Comparison of ENCODE assay signal across 8 cellular contexts in the genomic region with DNA sequence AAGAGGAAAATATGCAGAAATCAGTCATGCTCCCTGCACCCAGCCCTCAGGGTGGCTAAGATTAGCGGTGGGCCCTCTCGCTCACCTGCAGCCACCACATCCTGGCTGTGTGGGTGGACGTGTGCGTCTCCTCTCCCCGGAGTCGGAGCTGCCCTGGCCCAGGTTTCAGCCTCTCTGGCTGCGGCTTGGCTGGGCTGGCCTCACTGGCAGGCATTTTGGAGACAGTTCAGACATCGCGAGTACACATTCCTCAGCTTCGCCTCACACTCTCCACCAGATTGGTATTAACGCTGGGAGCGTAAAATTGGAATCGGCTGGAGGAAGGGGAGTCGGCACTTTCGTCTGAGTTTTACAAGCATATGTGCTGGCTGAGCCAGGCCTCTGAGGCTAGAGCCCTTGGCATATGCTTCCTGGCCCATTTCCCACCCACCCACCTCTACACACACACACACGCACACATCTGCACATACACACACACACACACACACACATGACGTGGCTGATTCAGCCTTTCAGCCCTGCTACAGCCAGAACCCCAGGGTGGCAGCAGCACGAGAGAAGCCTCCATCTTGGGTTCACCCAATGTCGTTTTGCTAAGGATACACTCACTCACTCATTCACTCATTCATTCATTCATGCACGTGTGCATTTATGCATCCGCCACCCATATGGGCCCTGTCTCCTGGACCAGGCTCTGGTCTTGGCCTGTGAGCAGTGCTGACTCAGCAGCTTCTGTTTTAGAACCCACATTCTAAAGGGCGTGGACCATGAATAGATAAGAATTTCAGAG. TPM values are rescaled to one million over a fixed set of nuclear protein-coding genes. Genes with fewer than 3 reads are reported as not detected.
DNase-seq lines count a peak whose midpoint lies in the region; ATAC-seq and TF ChIP-seq lines count a peak whose summit lies in the region.

No MANE protein-coding gene starts in this region.

- H3K27ac ChIP-seq in right cardiac atrium (ENCODE audit: low read length), result peak overlapping the region; percentile 74

- H3K4me1 ChIP-seq in right cardiac atrium (ENCODE audit: control insufficient read depth, insufficient read depth, low read length), result no peaks in the 10 kb centered on the region

- POLR2A ChIA-PET in GM10248 (lab: Yijun Ruan, JAX), result interaction anchor here (1.0 kb wide), 1 partner anchor 10 kb away, joined by 3 read pairs; no protein-coding TSS in a partner anchor
- POLR2A ChIA-PET in WTC11 (lab: Charles Lee), result no interaction called here

- H3K27me3 Mint-ChIP-seq in WTC11 (ENCODE audit: low read depth), result no peaks in the 10 kb centered on the region

- peak overlapping the region; percentile 39 for H3K27ac Mint-ChIP-seq in WTC11

- peaks cover 2% of the 10 kb centered on the region for H3K36me3 Mint-ChIP-seq in WTC11

- H3K4me1 Mint-ChIP-seq in WTC11, result no peaks in the 10 kb centered on the region

- no peak overlapping the region for H3K4me3 Mint-ChIP-seq in WTC11

- DNase-seq in GM10248 (ENCODE audit: extremely low spot score), result peak; percentile 67
- no peak for DNase-seq in WTC11 (ENCODE audit: low spot score)
- DNase-seq in right cardiac atrium, result peak; percentile 35 to 74 (median 74)
- DNase-seq in NCI-H1436 (lab: John Stamatoyannopoulos, UW), result no peak
- DNase-seq in SHP77 (lab: John Stamatoyannopoulos, UW), result no peak
- DNase-seq in RKO (ENCODE audit: low spot score), result no peak

- no peak overlapping the region for H3K4me3 ChIP-seq in right cardiac atrium (ENCODE audit: low read length)

- no peaks in the 10 kb centered on the region for H3K27me3 ChIP-seq in right cardiac atrium (ENCODE audit: control insufficient read depth, insufficient read depth)

- intact Hi-C loops in right cardiac atrium (cut with DNase I), result no loop called here

- WGBS in right cardiac atrium, result 52% methylated on average over 22 of the region's 22 CpGs

- CTCF ChIA-PET in GM10248 (lab: Yijun Ruan, JAX) (interaction anchor here (1.0 to 2.0 kb wide), 7 partner anchors 11 to 91 kb away, joined by 3 to 9 read pairs (median 3); partner anchors contain the start of gene BCAS4), WTC11 (lab: Charles Lee) (no interaction called here)

- H3K9me3 ChIP-seq in right cardiac atrium (ENCODE audit: control insufficient read depth, low read length), result no peaks in the 10 kb centered on the region

- ATAC-seq in HG02759 (IDR thresholded peaks at IDR 0.05; ENCODE audit: unreplicated experiment) (peak; percentile 94), WTC11 (no peak), right cardiac atrium (peak; percentile 73 to 87), GM21423 (IDR thresholded peaks at IDR 0.05; ENCODE audit: unreplicated experiment) (no peak)

- TF ChIP-seq CTCF in GM10248 (IDR thresholded peaks at IDR 0.05; ENCODE audit: control extremely low read depth, extremely low read depth, low read depth, missing control alignments) (no peak), WTC11 (IDR thresholded peaks at IDR 0.05) (no peak)

- no peaks in the 10 kb centered on the region for H3K9me3 Mint-ChIP-seq in WTC11

TF ChIP-seq in WTC11, 78 proteins besides CTCF, POLR2A, EP300 and RAD21:
- TF ChIP-seq GTF2I (CRISPR knock-in tag; conservative IDR thresholded peaks at IDR 0.05) (no peak), MYBL2 (CRISPR knock-in tag; IDR thresholded peaks at IDR 0.05) (no peak), SMAD4 (CRISPR knock-in tag; IDR thresholded peaks at IDR 0.05) (no peak), FOXP1 (CRISPR knock-in tag; IDR thresholded peaks at IDR 0.05; ENCODE audit: borderline replicate concordance) (no peak), JUN (CRISPR knock-in tag; IDR thresholded peaks at IDR 0.05) (no peak), HMGXB4 (CRISPR knock-in tag; IDR thresholded peaks at IDR 0.05) (no peak), CREM (CRISPR knock-in tag; IDR thresholded peaks at IDR 0.05) (no peak), E2F1 (CRISPR knock-in tag; IDR thresholded peaks at IDR 0.05) (no peak)
- TF ChIP-seq, protein P1, sequence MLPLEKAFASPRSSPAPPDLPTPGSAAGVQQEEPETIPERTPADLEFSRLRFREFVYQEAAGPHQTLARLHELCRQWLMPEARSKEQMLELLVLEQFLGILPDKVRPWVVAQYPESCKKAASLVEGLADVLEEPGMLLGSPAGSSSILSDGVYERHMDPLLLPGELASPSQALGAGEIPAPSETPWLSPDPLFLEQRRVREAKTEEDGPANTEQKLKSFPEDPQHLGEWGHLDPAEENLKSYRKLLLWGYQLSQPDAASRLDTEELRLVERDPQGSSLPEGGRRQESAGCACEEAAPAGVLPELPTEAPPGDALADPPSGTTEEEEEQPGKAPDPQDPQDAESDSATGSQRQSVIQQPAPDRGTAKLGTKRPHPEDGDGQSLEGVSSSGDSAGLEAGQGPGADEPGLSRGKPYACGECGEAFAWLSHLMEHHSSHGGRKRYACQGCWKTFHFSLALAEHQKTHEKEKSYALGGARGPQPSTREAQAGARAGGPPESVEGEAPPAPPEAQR (CRISPR knock-in tag; IDR thresholded peaks at IDR 0.05), result no peak
- TF ChIP-seq, protein P2, sequence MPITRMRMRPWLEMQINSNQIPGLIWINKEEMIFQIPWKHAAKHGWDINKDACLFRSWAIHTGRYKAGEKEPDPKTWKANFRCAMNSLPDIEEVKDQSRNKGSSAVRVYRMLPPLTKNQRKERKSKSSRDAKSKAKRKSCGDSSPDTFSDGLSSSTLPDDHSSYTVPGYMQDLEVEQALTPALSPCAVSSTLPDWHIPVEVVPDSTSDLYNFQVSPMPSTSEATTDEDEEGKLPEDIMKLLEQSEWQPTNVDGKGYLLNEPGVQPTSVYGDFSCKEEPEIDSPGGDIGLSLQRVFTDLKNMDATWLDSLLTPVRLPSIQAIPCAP (CRISPR knock-in tag; IDR thresholded peaks at IDR 0.05), result no peak
TF ChIP-seq in WTC11: peak in this region for 0.

RNA-seq across cellular contexts. Expression of gene BCAS4, which starts 42.9 kb away (rescaled TPM):
- 25.8 to 31.0 TPM (median 29.8 TPM) in 3 replicates for total RNA-seq in WTC11 (2021)
- total RNA-seq in right cardiac atrium, result 1 to 10 TPM; 1.6 to 3.5 (median 2.2) TPM
- 2.4 TPM for polyA plus RNA-seq in right cardiac atrium

Comparison
In these comparisons a context has a peak if more than half of its experiments do, and no peak if none do; other contexts are left out.
1. DNase-seq: peak in GM10248 (single experiment) and right cardiac atrium (3 of 3); none in WTC11 (single experiment), NCI-H1436 (single experiment), SHP77 (0 of 2) and RKO (single experiment).
2. ATAC-seq: peak in HG02759 (single experiment) and right cardiac atrium (2 of 2); none in WTC11 (single experiment) and GM21423 (single experiment).